8 cellular contexts compared by ENCODE assay signal in the genomic region with DNA sequence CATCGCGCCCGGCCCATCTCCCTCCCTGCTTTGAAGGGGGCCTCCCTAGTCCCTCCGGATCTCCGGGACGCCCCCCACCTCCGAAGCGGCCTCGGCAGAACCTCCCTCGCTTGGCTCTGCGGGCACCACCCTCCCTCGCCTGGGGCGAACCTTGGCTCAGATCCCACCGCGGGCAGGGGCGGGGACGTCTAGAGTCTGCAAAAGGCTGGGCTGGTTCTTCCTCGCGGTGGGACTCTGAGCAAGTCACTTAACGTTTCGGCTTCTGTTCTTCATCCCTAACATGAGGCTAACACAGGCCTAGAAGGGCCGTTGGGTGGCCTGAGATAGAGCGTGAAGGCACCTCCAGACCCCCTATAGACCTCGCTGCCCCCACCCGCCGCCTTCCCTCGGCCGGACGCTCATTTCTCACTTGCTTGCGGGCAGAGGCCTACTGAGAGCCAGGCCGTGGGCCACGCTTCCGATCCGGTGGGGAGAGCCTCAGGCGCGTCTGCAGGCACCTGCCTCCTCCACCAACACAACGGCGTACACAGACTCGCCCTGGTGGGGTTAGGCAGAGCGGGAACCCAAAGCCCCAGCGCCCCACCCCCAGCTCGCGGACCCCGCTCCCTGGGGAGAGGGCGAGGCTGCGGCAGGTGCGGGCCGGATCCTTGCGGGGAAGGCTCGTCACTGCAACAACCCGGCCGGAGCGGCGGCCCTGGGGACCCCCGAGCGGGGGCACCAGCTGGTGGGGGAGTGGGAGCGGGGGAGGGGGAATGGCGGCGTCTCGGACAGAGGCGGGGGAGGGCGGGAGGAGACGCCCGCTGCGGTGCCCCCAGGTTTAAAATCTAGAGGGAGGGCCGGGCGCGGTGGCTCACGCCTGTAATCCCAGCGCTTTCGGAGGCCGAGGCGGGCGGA. TPM values are rescaled to one million over a fixed set of nuclear protein-coding genes. Genes with fewer than 3 reads are reported as not detected.
A peak's percentile ranks its signal among the peaks of the same experiment; 100 is the strongest.
DNase-seq lines count a peak whose midpoint lies in the region; ATAC-seq, FAIRE-seq and TF ChIP-seq lines count a peak whose summit lies in the region.
"Had no signal": no experiment of that assay in that cellular context is flagged by ENCODE, and none has a peak within 500 bp of the region (broad histone marks: within the 10 kb centered on the region; RNA-seq: fewer than 3 reads in every experiment).

No MANE protein-coding gene starts in this region.

- H3K9ac ChIP-seq in SU-DHL-6 (ENCODE audit: low read length) (peak overlapping the region; percentile 64), adipocyte (ENCODE audit: low read length) (peak overlapping the region; percentile 90)

- WGBS in iPS DF 6.9 (ENCODE audit: insufficient coverage, insufficient read length): no CpG with 5 or more reads among the region's 74 CpGs
- WGBS in small intestine, 3 donors: 6 to 12% (median 11%) methylated on average over 69 to 74 of the region's 74 CpGs

- H3K4me3 ChIP-seq in SU-DHL-6 (ENCODE audit: insufficient read depth, low read length, poor library complexity, severe bottlenecking): no peak overlapping the region
- H3K4me3 ChIP-seq in adipocyte (ENCODE audit: low read length): peak overlapping the region; percentile 74
- peak overlapping the region; percentile 17; the same call in 1 of the 2 replicates for H3K4me3 ChIP-seq in iPS DF 6.9 (ENCODE audit: low read length)
- H3K4me3 ChIP-seq in small intestine (ENCODE audit: low read depth in 1 of 2, low read length in 2 of 2): peak overlapping the region in 1 of 2 donors; percentile 28

- H3K79me2 ChIP-seq in SU-DHL-6 (ENCODE audit: insufficient read depth, low read length): no peaks in the 10 kb centered on the region

- H3K9me2 ChIP-seq in SU-DHL-6 (replicated peaks; ENCODE audit: insufficient read depth, low read length): no peaks in the 10 kb centered on the region

- DNase-seq in GM19238 (ENCODE audit: insufficient read length, low spot score) (peak; percentile 79), adipocyte (ENCODE audit: low read depth) (peak; percentile 70), iPS DF 6.9 (ENCODE audit: low read depth, low spot score) (no peak), small intestine (peak; percentile 83), NCI-H1092 (lab: John Stamatoyannopoulos, UW) (no peak)

- no peaks in the 10 kb centered on the region for H3K27me3 ChIP-seq in SU-DHL-6 (ENCODE audit: low read length)
- H3K27me3 ChIP-seq in adipocyte (replicated peaks; ENCODE audit: control insufficient read depth, insufficient read depth, low read length): no peaks in the 10 kb centered on the region
- H3K27me3 ChIP-seq in iPS DF 6.9 (ENCODE audit: control insufficient read depth, insufficient read depth, low read length): no peaks in the 10 kb centered on the region
- no peaks in the 10 kb centered on the region for H3K27me3 ChIP-seq in small intestine (ENCODE audit: control insufficient read depth in 2 of 2, insufficient read depth in 2 of 2, low read length in 2 of 2)

- no peak for ATAC-seq in HG03520 (IDR thresholded peaks at IDR 0.05; ENCODE audit: unreplicated experiment)

- FAIRE-seq in small intestine (lab: Jason Lieb, UNC): no peak
- FAIRE-seq: islet of Langerhans had no signal

- H3K36me3 ChIP-seq in SU-DHL-6 (ENCODE audit: low read length) (no peaks in the 10 kb centered on the region), adipocyte (ENCODE audit: control insufficient read depth, insufficient read depth, low read length, severe bottlenecking) (peaks cover 12% of the 10 kb centered on the region), iPS DF 6.9 (ENCODE audit: control insufficient read depth, insufficient read depth, low read length) (peaks cover 5% of the 10 kb centered on the region; the same call in 1 of the 2 replicates), small intestine (ENCODE audit: control insufficient read depth in 2 of 2, insufficient read depth in 2 of 2, low read length in 2 of 2) (peaks cover 0 to 6% of the 10 kb centered on the region in 2 donors)

- peak overlapping the region; percentile 75 for H2AFZ ChIP-seq in SU-DHL-6 (ENCODE audit: low read depth, low read length, severe bottlenecking)

- H3K27ac ChIP-seq in SU-DHL-6 (ENCODE audit: low read depth, low read length): peak overlapping the region; percentile 95
- H3K27ac ChIP-seq in iPS DF 6.9 (ENCODE audit: low read length): no peak overlapping the region
- H3K27ac ChIP-seq in small intestine (ENCODE audit: low read depth in 1 of 2, low read length in 1 of 2): peak overlapping the region; percentile 76 to 94

- no peak for TF ChIP-seq CTCF in SU-DHL-6 (IDR thresholded peaks at IDR 0.05; ENCODE audit: insufficient read depth, low read length, poor library complexity, severe bottlenecking)

- peak overlapping the region; percentile 78 for H3K4me2 ChIP-seq in SU-DHL-6 (ENCODE audit: low read depth, low read length, poor library complexity, severe bottlenecking)

- peaks cover 39% of the 10 kb centered on the region for H3F3A ChIP-seq in SU-DHL-6 (ENCODE audit: insufficient read depth)

- H4K20me1 ChIP-seq in SU-DHL-6 (ENCODE audit: low read depth, low read length): no peaks in the 10 kb centered on the region

- H3K4me1 ChIP-seq in adipocyte (ENCODE audit: control insufficient read depth, insufficient read depth, low read length) (peaks cover 42% of the 10 kb centered on the region), iPS DF 6.9 (ENCODE audit: control insufficient read depth, insufficient read depth, low read length) (peaks cover 3% of the 10 kb centered on the region; the same call in 1 of the 2 replicates), small intestine (ENCODE audit: control insufficient read depth in 2 of 2, insufficient read depth in 1 of 2, low read depth in 1 of 2, low read length in 1 of 2) (peaks cover 0 to 7% of the 10 kb centered on the region in 2 donors)

- H3K9me3 ChIP-seq in SU-DHL-6 (ENCODE audit: insufficient read depth, low read length) (no peaks in the 10 kb centered on the region), adipocyte (ENCODE audit: control insufficient read depth, low read length) (no peaks in the 10 kb centered on the region), iPS DF 6.9 (ENCODE audit: control insufficient read depth, insufficient read depth, low read length) (no peaks in the 10 kb centered on the region), small intestine (ENCODE audit: control insufficient read depth, low read depth) (no peaks in the 10 kb centered on the region)

RNA-seq across cellular contexts. Expression of gene MYO1C, which starts 5.4 kb away (rescaled TPM):
- polyA plus RNA-seq in small intestine: 10 to 100 TPM; 51.1 to 67.1 (median 58.7) TPM

RNA-seq across cellular contexts. Expression of gene INPP5K, which starts 29.4 kb away (rescaled TPM):
- polyA plus RNA-seq in small intestine: 10 to 100 TPM; 21.8 to 28.1 (median 26.8) TPM

RNA-seq across cellular contexts. Expression of gene CRK, which starts 31.0 kb away (rescaled TPM):
- polyA plus RNA-seq in small intestine: 10 to 100 TPM; 31.2 to 42.9 (median 41.6) TPM

Comparison
In these comparisons a context has a peak if more than half of its experiments do, and no peak if none do; other contexts are left out.
1. DNase-seq: peak in GM19238 (single experiment), adipocyte (single experiment) and small intestine (single experiment); none in iPS DF 6.9 (single experiment) and NCI-H1092 (single experiment).